ENCODE assay signal across 11 cellular contexts in genomic region chr20:2523919-2524434, GRCh38. TPM values are rescaled to one million over a fixed set of nuclear protein-coding genes. Genes with fewer than 3 reads are reported as not detected.
DNase-seq lines count a peak whose midpoint lies in the region; ATAC-seq, FAIRE-seq and TF ChIP-seq lines count a peak whose summit lies in the region.
"Had no signal": no experiment of that assay in that cellular context is flagged by ENCODE, and none has a peak within 500 bp of the region (broad histone marks: within the 10 kb centered on the region; RNA-seq: fewer than 3 reads in every experiment).

No MANE protein-coding gene starts in this region.

- H3K4me1 ChIP-seq in keratinocyte (ENCODE audit: control insufficient read depth, extremely low read depth, insufficient read depth, low read length) (no peaks in the 10 kb centered on the region), stomach smooth muscle (ENCODE audit: control insufficient read depth, insufficient read depth, low read length) (peaks cover 16% of the 10 kb centered on the region)

- peak overlapping the region; percentile 87 for H3K4me3 Mint-ChIP-seq in T-helper 1 cell treated with Interleukin-12 subunit alpha and Interleukin-12 subunit beta and Interleukin-4 antibody, amounts not matched to agents 30 μg/mL and 1 μg/mL, for 36 hours
- H3K4me3 Mint-ChIP-seq in activated T-helper 17 cell treated with anti-CD3 and anti-CD28 coated beads, Interleukin-2, amount 50 U/mL, for 72 hours: peak overlapping the region; percentile 81

- H3K4me3 ChIP-seq in keratinocyte (ENCODE audit: control insufficient read depth in 2 of 3, extremely low read depth in 1 of 3, insufficient read depth in 2 of 3, low read depth in 1 of 3, low read length in 3 of 3) (peak overlapping the region in 1 of 3 experiments; percentile 82), stomach smooth muscle (ENCODE audit: low read length in 2 of 2) (peak overlapping the region; percentile 83)

- no peaks in the 10 kb centered on the region for H3K36me3 ChIP-seq in keratinocyte (ENCODE audit: control insufficient read depth in 2 of 2, extremely low read depth in 1 of 2, insufficient read depth in 2 of 2, low read length in 2 of 2)
- no peaks in the 10 kb centered on the region for H3K36me3 ChIP-seq in stomach smooth muscle (ENCODE audit: control insufficient read depth in 2 of 2, insufficient read depth in 2 of 2, low read length in 2 of 2)

- peaks cover 11% of the 10 kb centered on the region for H3K4me1 Mint-ChIP-seq in T-helper 1 cell treated with Interleukin-12 subunit alpha and Interleukin-12 subunit beta and Interleukin-4 antibody, amounts not matched to agents 30 μg/mL and 1 μg/mL, for 36 hours (ENCODE audit: low read depth)
- no peaks in the 10 kb centered on the region for H3K4me1 Mint-ChIP-seq in activated T-helper 17 cell treated with anti-CD3 and anti-CD28 coated beads, Interleukin-2, amount 50 U/mL, for 72 hours

- no peaks in the 10 kb centered on the region for H3K9me1 ChIP-seq in keratinocyte (ENCODE audit: control insufficient read depth, extremely low read depth, insufficient read depth, low read length)

- H2AFZ ChIP-seq in keratinocyte (ENCODE audit: control insufficient read depth, low read length): peak overlapping the region; percentile 17

- no peak for TF ChIP-seq CTCF in keratinocyte (optimal IDR thresholded peaks at IDR 0.05 in 1 of 3, IDR thresholded peaks at IDR 0.05 in 1 of 3, conservative IDR thresholded peaks at IDR 0.05 in 1 of 3; ENCODE audit: extremely low read depth in 1 of 3, insufficient read depth in 2 of 3, low read length in 3 of 3)

- H3K27me3 ChIP-seq in keratinocyte (ENCODE audit: control insufficient read depth, extremely low read depth, insufficient read depth, low read length) (peaks cover 15% of the 10 kb centered on the region), stomach smooth muscle (ENCODE audit: control insufficient read depth in 1 of 2, insufficient read depth in 2 of 2, low read length in 2 of 2) (peaks cover 0 to 2% of the 10 kb centered on the region in 2 donors)

- H3K9me3 ChIP-seq in keratinocyte (ENCODE audit: control insufficient read depth, low read depth, low read length) (no peaks in the 10 kb centered on the region), stomach smooth muscle (ENCODE audit: control insufficient read depth in 2 of 2, low read length in 2 of 2) (no peaks in the 10 kb centered on the region)

- peaks cover 7% of the 10 kb centered on the region for H3K27me3 Mint-ChIP-seq in T-helper 1 cell treated with Interleukin-12 subunit alpha and Interleukin-12 subunit beta and Interleukin-4 antibody, amounts not matched to agents 30 μg/mL and 1 μg/mL, for 36 hours (ENCODE audit: low read depth)
- H3K27me3 Mint-ChIP-seq in activated T-helper 17 cell treated with anti-CD3 and anti-CD28 coated beads, Interleukin-2, amount 50 U/mL, for 72 hours: no peaks in the 10 kb centered on the region

- no peak overlapping the region for H3K27ac ChIP-seq in keratinocyte (ENCODE audit: control insufficient read depth, insufficient read depth, low read length)
- peak overlapping the region; percentile 83 for H3K27ac ChIP-seq in stomach smooth muscle (ENCODE audit: low read length)

- no peak for FAIRE-seq in keratinocyte (lab: Jason Lieb, UNC)
- FAIRE-seq: A204.1 had no signal

- no peaks in the 10 kb centered on the region for H3K9me3 Mint-ChIP-seq in T-helper 1 cell treated with Interleukin-12 subunit alpha and Interleukin-12 subunit beta and Interleukin-4 antibody, amounts not matched to agents 30 μg/mL and 1 μg/mL, for 36 hours
- H3K9me3 Mint-ChIP-seq in activated T-helper 17 cell treated with anti-CD3 and anti-CD28 coated beads, Interleukin-2, amount 50 U/mL, for 72 hours: no peaks in the 10 kb centered on the region

- peak overlapping the region; percentile 76 for H3K4me2 ChIP-seq in keratinocyte (ENCODE audit: control insufficient read depth, extremely low read depth, insufficient read depth, low read depth, low read length)

- H3K79me2 ChIP-seq in keratinocyte (ENCODE audit: control insufficient read depth, insufficient read depth, low read length): no peaks in the 10 kb centered on the region

- no peak for DNase-seq in T-helper 1 cell
- no peak for DNase-seq in keratinocyte (ENCODE audit: low read depth, low spot score)
- DNase-seq in activated effector memory CD4-positive, alpha-beta T cell treated with anti-CD3 and anti-CD28 coated beads, Interleukin-2, amount 50 U/mL, for 16 hours: no peak
- no peak for DNase-seq in SHP77 treated with DMSO at 0.1 percent for 48 hours (lab: John Stamatoyannopoulos, UW)
- no peak for DNase-seq in SW 1271 (lab: John Stamatoyannopoulos, UW)

- peak overlapping the region; percentile 88 for H3K27ac Mint-ChIP-seq in T-helper 1 cell treated with Interleukin-12 subunit alpha and Interleukin-12 subunit beta and Interleukin-4 antibody, amounts not matched to agents 30 μg/mL and 1 μg/mL, for 36 hours
- H3K27ac Mint-ChIP-seq in activated T-helper 17 cell treated with anti-CD3 and anti-CD28 coated beads, Interleukin-2, amount 50 U/mL, for 72 hours: peak overlapping the region; percentile 84

- H3K36me3 Mint-ChIP-seq in T-helper 1 cell treated with Interleukin-12 subunit alpha and Interleukin-12 subunit beta and Interleukin-4 antibody, amounts not matched to agents 30 μg/mL and 1 μg/mL, for 36 hours (ENCODE audit: low read depth): no peaks in the 10 kb centered on the region
- no peaks in the 10 kb centered on the region for H3K36me3 Mint-ChIP-seq in activated T-helper 17 cell treated with anti-CD3 and anti-CD28 coated beads, Interleukin-2, amount 50 U/mL, for 72 hours (ENCODE audit: low read depth)

- no peak for ATAC-seq in activated T-helper 17 cell treated with anti-CD3 and anti-CD28 coated beads, Interleukin-2, amount 50 U/mL, for 72 hours (replicated peaks)

- dilution Hi-C loops in keratinocyte (cut with MboI; ENCODE audit: extremely low pct_ligation_motif_present, low sequenced_read_pairs): no loop called here

- H3K9ac ChIP-seq in keratinocyte (ENCODE audit: control insufficient read depth, extremely low read depth, insufficient read depth, low read length): peak overlapping the region; percentile 80
- H3K9ac ChIP-seq in stomach smooth muscle (ENCODE audit: low read length in 2 of 2): peak overlapping the region; percentile 82 to 93

- no peaks in the 10 kb centered on the region for H4K20me1 ChIP-seq in keratinocyte (ENCODE audit: control insufficient read depth, extremely low read depth, insufficient read depth, low read length)

RNA-seq across cellular contexts. Expression of gene TMC2, which starts 12.4 kb away (rescaled TPM):
- not detected for total RNA-seq in activated T-helper 17 cell treated with anti-CD3 and anti-CD28 coated beads, Interleukin-2, amount 50 U/mL, for 72 hours
- polyA plus RNA-seq in keratinocyte: not detected in 3 replicates
- not detected for polyA plus RNA-seq in keratinocyte (2011; ENCODE audit: low read depth)
- not detected in 2 replicates for polyA plus RNA-seq in keratinocyte (2011; cell fraction: cytosol; rRNA removed)
- polyA plus RNA-seq in keratinocyte (2011; cell fraction: nucleus; rRNA removed): not detected in 2 replicates
- not detected in 2 replicates for polyA plus RNA-seq in keratinocyte (2012; ENCODE audit: low replicate concordance)
- not detected in 3 replicates for polyA minus RNA-seq in keratinocyte
- polyA minus RNA-seq in keratinocyte (2011; cell fraction: cytosol; rRNA and poly(A)+ RNA removed): not detected
- not detected in 2 replicates for polyA minus RNA-seq in keratinocyte (2011; cell fraction: nucleus; rRNA and poly(A)+ RNA removed)
- total RNA-seq: dermis blood vessel endothelial cell, NCI-H460 had no signal

RNA-seq across cellular contexts. Expression of gene ZNF343, which starts 15.3 kb away (rescaled TPM):
- total RNA-seq in activated T-helper 17 cell treated with anti-CD3 and anti-CD28 coated beads, Interleukin-2, amount 50 U/mL, for 72 hours: 10 to 100 TPM in 1 of 2 donors, 1 to 10 TPM in 1; 8.0 to 10.1 TPM
- 9.0 to 12.2 TPM (median 11.7 TPM) in 3 replicates for polyA plus RNA-seq in keratinocyte
- 6.1 TPM for polyA plus RNA-seq in keratinocyte (2011; ENCODE audit: low read depth)
- polyA plus RNA-seq in keratinocyte (2011; cell fraction: cytosol; rRNA removed): 7.2 and 11.2 TPM in 2 replicates
- polyA plus RNA-seq in keratinocyte (2011; cell fraction: nucleus; rRNA removed): 22.4 and 24.6 TPM in 2 replicates
- 6.8 and 8.4 TPM in 2 replicates for polyA plus RNA-seq in keratinocyte (2012; ENCODE audit: low replicate concordance)
- 9.3 to 23.8 TPM (median 16.0 TPM) in 3 replicates for polyA minus RNA-seq in keratinocyte
- 13.4 TPM for polyA minus RNA-seq in keratinocyte (2011; cell fraction: cytosol; rRNA and poly(A)+ RNA removed)
- polyA minus RNA-seq in keratinocyte (2011; cell fraction: nucleus; rRNA and poly(A)+ RNA removed): 9.7 and 13.7 TPM in 2 replicates

RNA-seq across cellular contexts. Expression of gene SNRPB, which starts 53.4 kb away (rescaled TPM):
- total RNA-seq in activated T-helper 17 cell treated with anti-CD3 and anti-CD28 coated beads, Interleukin-2, amount 50 U/mL, for 72 hours: 100 to 1,000 TPM; 329 to 489 TPM
- polyA plus RNA-seq in keratinocyte: 149 to 209 TPM (median 199 TPM) in 3 replicates
- polyA plus RNA-seq in keratinocyte (2011; ENCODE audit: low read depth): 204 TPM
- polyA plus RNA-seq in keratinocyte (2011; cell fraction: cytosol; rRNA removed): 87.8 and 149 TPM in 2 replicates
- 86.3 and 96.9 TPM in 2 replicates for polyA plus RNA-seq in keratinocyte (2011; cell fraction: nucleus; rRNA removed)
- polyA plus RNA-seq in keratinocyte (2012; ENCODE audit: low replicate concordance): 110 and 165 TPM in 2 replicates
- 49.4 to 63.1 TPM (median 50.7 TPM) in 3 replicates for polyA minus RNA-seq in keratinocyte
- 78.1 TPM for polyA minus RNA-seq in keratinocyte (2011; cell fraction: cytosol; rRNA and poly(A)+ RNA removed)
- polyA minus RNA-seq in keratinocyte (2011; cell fraction: nucleus; rRNA and poly(A)+ RNA removed): 18.5 and 20.8 TPM in 2 replicates
